26 cellular contexts compared by ENCODE assay signal in genomic region chr10:86862373-86862772, GRCh38.
DNase-seq lines count a peak whose midpoint lies in the region; ATAC-seq and TF ChIP-seq lines count a peak whose summit lies in the region.
"Had no signal": no experiment of that assay in that cellular context is flagged by ENCODE, and none has a peak within 500 bp of the region (broad histone marks: within the 10 kb centered on the region; RNA-seq: fewer than 3 reads in every experiment).

No MANE protein-coding gene starts in this region.

- H3K36me3 Mint-ChIP-seq in Caco-2 (ENCODE audit: insufficient read depth, unreplicated experiment) = peaks cover 18% of the 10 kb centered on the region
- peaks cover 14% of the 10 kb centered on the region for H3K36me3 Mint-ChIP-seq in progenitor cell of endocrine pancreas (ENCODE audit: insufficient read depth)
- H3K36me3 Mint-ChIP-seq: activated CD4-positive, alpha-beta memory T cell treated with anti-CD3 and anti-CD28 coated beads for 36 hours; natural killer cell had no signal

- H3K4me3 ChIP-seq in Caco-2 (ENCODE audit: low read depth, low read length) = no peak overlapping the region
- H3K4me3 ChIP-seq: BLaER1 treated with 17β-estradiol and CSF1 and Interleukin-3, amounts not matched to agents 10 nM and 100 nM; GM12878; heart right ventricle; K562; left ventricle myocardium inferior had no signal

- TF ChIP-seq CTCF in Caco-2 (IDR thresholded peaks at IDR 0.05; ENCODE audit: insufficient read depth in 1 of 2, low read depth in 1 of 2, low read length in 1 of 2, severe bottlenecking in 1 of 2, unreplicated experiment in 1 of 2) (no peak), VCaP (conservative IDR thresholded peaks at IDR 0.05) (no peak), progenitor cell of endocrine pancreas (IDR thresholded peaks at IDR 0.05; ENCODE audit: unreplicated experiment) (no peak)

- peak overlapping the region; percentile 28 for H3K27ac Mint-ChIP-seq in Caco-2 (ENCODE audit: unreplicated experiment)
- peak overlapping the region; percentile 71 for H3K27ac Mint-ChIP-seq in progenitor cell of endocrine pancreas
- H3K27ac Mint-ChIP-seq: activated B cell treated with CpG ODN at 0.5 μM for 24 hours; activated CD4-positive, alpha-beta memory T cell treated with anti-CD3 and anti-CD28 coated beads for 36 hours; activated naive CD8-positive, alpha-beta T cell treated with anti-CD3 and anti-CD28 coated beads, Interleukin-2, amount 10 ng/mL, durations not matched to agents 7 days and 5 days; natural killer cell had no signal

- H3K27me3 ChIP-seq in Caco-2 (replicated peaks; ENCODE audit: control insufficient read depth, insufficient read depth, low read length) = no peaks in the 10 kb centered on the region
- H3K27me3 ChIP-seq: BLaER1 treated with 17β-estradiol and CSF1 and Interleukin-3, amounts not matched to agents 10 nM and 100 nM had no signal

- DNase-seq in Caco-2 (peak; percentile 25 to 40), left colon (no peak), progenitor cell of endocrine pancreas (ENCODE audit: low spot score, unreplicated experiment) (no peak), NCI-H524 (lab: John Stamatoyannopoulos, UW) (no peak), H4 (ENCODE audit: low spot score) (no peak)
- DNase-seq: activated B cell treated with CpG ODN at 0.5 μM for 24 hours; activated CD4-positive, alpha-beta memory T cell treated with anti-CD3 and anti-CD28 coated beads for 36 hours; activated naive CD8-positive, alpha-beta T cell treated with anti-CD3 and anti-CD28 coated beads, Interleukin-2, amount 10 ng/mL, durations not matched to agents 7 days and 5 days; Calu3; heart right ventricle; left ventricle myocardium inferior; natural killer cell; NCI-H1417 treated with DMSO at 0.1 percent for 48 hours; NCI-H82; OCI-M1; posterior cingulate gyrus; stimulated activated CD4-positive, alpha-beta T cell treated with anti-CD3 and anti-CD28 coated beads, Interleukin-15, amount 100 ng/mL, for 24 hours; stimulated activated naive CD8-positive, alpha-beta T cell treated with anti-CD3 and anti-CD28 coated beads, Interleukin-15, Interleukin-2, amounts not matched to agents 100 U/mL and 50 U/mL, for 24 hours; T-helper 9 cell had no signal

- H3K4me1 ChIP-seq in Caco-2 = peaks cover 43% of the 10 kb centered on the region

- CTCF ChIA-PET in Caco-2 (lab: Charles Lee) = no interaction called here

- POLR2A ChIA-PET in Caco-2 (lab: Charles Lee) = no interaction called here

- ATAC-seq in left colon (peak; percentile 25), GM21529 (IDR thresholded peaks at IDR 0.05; ENCODE audit: unreplicated experiment) (no peak), HG02884 (IDR thresholded peaks at IDR 0.05; ENCODE audit: unreplicated experiment) (no peak)
- ATAC-seq: GM12878; HCT116; K562; natural killer cell; stimulated activated naive CD8-positive, alpha-beta T cell treated with anti-CD3 and anti-CD28 coated beads, Interleukin-15, Interleukin-2, amounts not matched to agents 100 U/mL and 50 U/mL, for 24 hours had no signal

- H3K27me3 Mint-ChIP-seq in Caco-2 (ENCODE audit: insufficient read depth, unreplicated experiment) = no peaks in the 10 kb centered on the region
- no peaks in the 10 kb centered on the region for H3K27me3 Mint-ChIP-seq in progenitor cell of endocrine pancreas
- H3K27me3 Mint-ChIP-seq: activated B cell treated with CpG ODN at 0.5 μM for 24 hours; activated CD4-positive, alpha-beta memory T cell treated with anti-CD3 and anti-CD28 coated beads for 36 hours; activated naive CD8-positive, alpha-beta T cell treated with anti-CD3 and anti-CD28 coated beads, Interleukin-2, amount 10 ng/mL, durations not matched to agents 7 days and 5 days had no signal

- H3K27ac ChIP-seq in VCaP = peak overlapping the region; percentile 20
- H3K27ac ChIP-seq: BLaER1 treated with 17β-estradiol and CSF1 and Interleukin-3, amounts not matched to agents 10 nM and 100 nM had no signal

- intact Hi-C loops in Caco-2 (cut with micrococcal nuclease; ENCODE audit: unreplicated experiment) = loop anchor here (5.0 kb wide), 1 partner anchor 105 kb away; the partner anchor contains the start of gene BMPR1A
- intact Hi-C loops in left colon (cut with DNase I, micrococcal nuclease) = no loop called here

- no peaks in the 10 kb centered on the region for H3K36me3 ChIP-seq in Caco-2 (ENCODE audit: control insufficient read depth, insufficient read depth, low read length)
- H3K36me3 ChIP-seq: BLaER1 treated with 17β-estradiol and CSF1 and Interleukin-3, amounts not matched to agents 10 nM and 100 nM; heart right ventricle had no signal

- H3K4me3 Mint-ChIP-seq in Caco-2 (ENCODE audit: unreplicated experiment) (peak overlapping the region; percentile 42), progenitor cell of endocrine pancreas (ENCODE audit: low read depth) (no peak overlapping the region)
- H3K4me3 Mint-ChIP-seq: activated B cell treated with CpG ODN at 0.5 μM for 24 hours; activated CD4-positive, alpha-beta memory T cell treated with anti-CD3 and anti-CD28 coated beads for 36 hours; activated naive CD8-positive, alpha-beta T cell treated with anti-CD3 and anti-CD28 coated beads, Interleukin-2, amount 10 ng/mL, durations not matched to agents 7 days and 5 days; natural killer cell had no signal

- no peaks in the 10 kb centered on the region; the same call in 1 of the 2 replicates for H3K9me3 ChIP-seq in Caco-2
- H3K9me3 ChIP-seq: heart right ventricle, left ventricle myocardium inferior had no signal

- H3K4me1 Mint-ChIP-seq in Caco-2 (ENCODE audit: low read depth, unreplicated experiment) (peaks cover 38% of the 10 kb centered on the region), progenitor cell of endocrine pancreas (ENCODE audit: low read depth) (peaks cover 39% of the 10 kb centered on the region)
- H3K4me1 Mint-ChIP-seq: activated B cell treated with CpG ODN at 0.5 μM for 24 hours; activated naive CD8-positive, alpha-beta T cell treated with anti-CD3 and anti-CD28 coated beads, Interleukin-2, amount 10 ng/mL, durations not matched to agents 7 days and 5 days; natural killer cell had no signal

- H3K9me3 Mint-ChIP-seq in Caco-2 (ENCODE audit: unreplicated experiment) = no peaks in the 10 kb centered on the region
- H3K9me3 Mint-ChIP-seq in progenitor cell of endocrine pancreas (ENCODE audit: low read depth) = peaks cover 5% of the 10 kb centered on the region
- H3K9me3 Mint-ChIP-seq: activated B cell treated with CpG ODN at 0.5 μM for 24 hours; activated CD4-positive, alpha-beta memory T cell treated with anti-CD3 and anti-CD28 coated beads for 36 hours; activated naive CD8-positive, alpha-beta T cell treated with anti-CD3 and anti-CD28 coated beads, Interleukin-2, amount 10 ng/mL, durations not matched to agents 7 days and 5 days; natural killer cell had no signal

- no TSS peak for BruUV-seq in Caco-2 (replicated peaks; lab: Mats Ljungman, UMichigan)

Comparison
In these comparisons a context has a peak if more than half of its experiments do, and no peak if none do; other contexts are left out.
1. DNase-seq: peak in Caco-2 (2 of 2); none in left colon (0 of 2), progenitor cell of endocrine pancreas (single experiment), NCI-H524 (0 of 2) and H4 (single experiment).